In genomic region chr1:156663178-156663577, GRCh38 we compare ENCODE assay signal across 9 cellular contexts. TPM values are rescaled to one million over a fixed set of nuclear protein-coding genes. Genes with fewer than 3 reads are reported as not detected.
A peak's percentile ranks its signal among the peaks of the same experiment; 100 is the strongest.
DNase-seq lines count a peak whose midpoint lies in the region; ATAC-seq and TF ChIP-seq lines count a peak whose summit lies in the region.
"Had no signal": no experiment of that assay in that cellular context is flagged by ENCODE, and none has a peak within 500 bp of the region (broad histone marks: within the 10 kb centered on the region; RNA-seq: fewer than 3 reads in every experiment).

No MANE protein-coding gene starts in this region.

- TF ChIP-seq POLR2A in Peyer's patch (IDR thresholded peaks at IDR 0.05), result no peak
- peak; percentile 33 to 70 for TF ChIP-seq POLR2A in gastrocnemius medialis (IDR thresholded peaks at IDR 0.05)

- peaks cover 52% of the 10 kb centered on the region for H3K4me1 Mint-ChIP-seq in glutamatergic neuron (ENCODE audit: low read depth, unreplicated experiment)

- in situ Hi-C loops in gastrocnemius medialis (cut with MboI; ENCODE audit: low sequenced_read_pairs in 4 of 4), result no loop called here

- ATAC-seq in gastrocnemius medialis (peak; percentile 67 to 73), GM21737 (IDR thresholded peaks at IDR 0.05; ENCODE audit: unreplicated experiment) (no peak), HG02884 (IDR thresholded peaks at IDR 0.05; ENCODE audit: unreplicated experiment) (no peak), GM19463 (IDR thresholded peaks at IDR 0.05; ENCODE audit: unreplicated experiment) (no peak)

- H3K9me3 ChIP-seq in ES-I3 (ENCODE audit: control insufficient read depth, insufficient read depth, low read length) (no peaks in the 10 kb centered on the region), Peyer's patch (no peaks in the 10 kb centered on the region), gastrocnemius medialis (no peaks in the 10 kb centered on the region)

- H3K27me3 ChIP-seq in Peyer's patch (no peaks in the 10 kb centered on the region), gastrocnemius medialis (no peaks in the 10 kb centered on the region)

- peak overlapping the region; percentile 58 for H3K4me3 Mint-ChIP-seq in glutamatergic neuron (ENCODE audit: unreplicated experiment)

- DNase-seq in Peyer's patch, result no peak
- DNase-seq in glutamatergic neuron, result no peak
- peak; percentile 92 to 97 for DNase-seq in gastrocnemius medialis
- DNase-seq in NCI-H774 (lab: John Stamatoyannopoulos, UW), result no peak
- DNase-seq: NCI-H526 had no signal

- intact Hi-C loops in gastrocnemius medialis (cut with DNase I; ENCODE audit: low total_unique reads), result loop anchor here (5.0 to 10.0 kb wide), 5 partner anchors 79 to 538 kb away; partner anchors contain the start of genes MEF2D, MRPL24 and PEAR1

- no peaks in the 10 kb centered on the region for H3K36me3 Mint-ChIP-seq in glutamatergic neuron (ENCODE audit: unreplicated experiment)

- peaks cover 83% of the 10 kb centered on the region for H3K4me1 ChIP-seq in ES-I3 (ENCODE audit: insufficient read depth, low read length)
- peaks cover 20 to 96% (median 26%) of the 10 kb centered on the region in 4 donors for H3K4me1 ChIP-seq in Peyer's patch
- peaks cover 88% of the 10 kb centered on the region in 2 donors for H3K4me1 ChIP-seq in gastrocnemius medialis

- TF ChIP-seq CTCF in Peyer's patch (IDR thresholded peaks at IDR 0.05) (no peak), glutamatergic neuron (IDR thresholded peaks at IDR 0.05; ENCODE audit: partially characterized antibody, unreplicated experiment) (no peak), gastrocnemius medialis (IDR thresholded peaks at IDR 0.05 in 4 of 5, conservative IDR thresholded peaks at IDR 0.05 in 1 of 5) (no peak)

- peaks cover 28% of the 10 kb centered on the region for H3K27me3 Mint-ChIP-seq in glutamatergic neuron (ENCODE audit: unreplicated experiment)

- H3K4me3 ChIP-seq in Peyer's patch, result no peak overlapping the region
- no peak overlapping the region for H3K4me3 ChIP-seq in gastrocnemius medialis

- H3K27ac ChIP-seq in Peyer's patch (peak overlapping the region; percentile 1 to 85 (median 46)), gastrocnemius medialis (peak overlapping the region; percentile 91 to 97 (median 94))

- no peaks in the 10 kb centered on the region for H3K36me3 ChIP-seq in ES-I3 (ENCODE audit: insufficient read depth, low read length)
- no peaks in the 10 kb centered on the region for H3K36me3 ChIP-seq in Peyer's patch
- H3K36me3 ChIP-seq in gastrocnemius medialis, result no peaks in the 10 kb centered on the region

- peak overlapping the region; percentile 83 for H3K27ac Mint-ChIP-seq in glutamatergic neuron (ENCODE audit: unreplicated experiment)

- H3K9me3 Mint-ChIP-seq in glutamatergic neuron (ENCODE audit: unreplicated experiment), result peaks cover 6% of the 10 kb centered on the region

- peak overlapping the region; percentile 24; the same call in 1 of the 2 replicates for H3K9ac ChIP-seq in ES-I3 (ENCODE audit: low read depth, low read length)

RNA-seq across cellular contexts. Expression of gene NES, which starts 14.0 kb away (rescaled TPM):
- total RNA-seq in Peyer's patch, result 10 to 100 TPM in 1 of 4 donors, 1 to 10 TPM in 3; 2.8 to 25.6 (median 3.1) TPM
- total RNA-seq in glutamatergic neuron (ENCODE audit: unreplicated experiment), result 375 TPM
- total RNA-seq in gastrocnemius medialis, result 10 to 100 TPM; 13.7 to 60.9 (median 26.4) TPM

RNA-seq across cellular contexts. Expression of gene BCAN, which starts 21.3 kb away (rescaled TPM):
- 1 to 10 TPM in 1 of 4 donors, under 1 TPM in 1, not detected in 2; 0.28 to 1.3 TPM for total RNA-seq in Peyer's patch
- 10.3 TPM for total RNA-seq in glutamatergic neuron (ENCODE audit: unreplicated experiment)
- under 1 TPM in 2 of 4 donors, not detected in 2; 0.26 to 0.29 TPM for total RNA-seq in gastrocnemius medialis

RNA-seq across cellular contexts. Expression of gene CRABP2, which starts 42.2 kb away (rescaled TPM):
- 1 to 10 TPM in 2 of 4 donors, not detected in 2; 3.6 to 5.0 TPM for total RNA-seq in Peyer's patch
- total RNA-seq in glutamatergic neuron (ENCODE audit: unreplicated experiment), result 2.4 TPM
- 1 to 10 TPM in 1 of 4 donors, under 1 TPM in 1, not detected in 2; 0.98 to 1.3 TPM for total RNA-seq in gastrocnemius medialis

RNA-seq across cellular contexts. Expression of gene HAPLN2, which starts 44.0 kb away (rescaled TPM):
- total RNA-seq in Peyer's patch (1 to 10 TPM in 3 of 4 donors, not detected in 1; 1.9 to 2.2 (median 2.1) TPM), glutamatergic neuron (ENCODE audit: unreplicated experiment) (0.71 TPM), gastrocnemius medialis (1 to 10 TPM in 3 of 4 donors, under 1 TPM in 1; 0.53 to 6.0 (median 3.0) TPM)

Comparison
In these comparisons a context has a peak if more than half of its experiments do, and no peak if none do; other contexts are left out.
1. DNase-seq: peak in gastrocnemius medialis (2 of 2); none in Peyer's patch (0 of 3), glutamatergic neuron (single experiment) and NCI-H774 (single experiment).
2. POLR2A ChIP-seq: peak in gastrocnemius medialis (2 of 2); none in Peyer's patch (0 of 2).
3. ATAC-seq: peak in gastrocnemius medialis (2 of 2); none in GM21737 (single experiment), HG02884 (single experiment) and GM19463 (single experiment).